8 cellular contexts compared by ENCODE assay signal in genomic region chr19:18046066-18046718, GRCh38. TPM values are rescaled to one million over a fixed set of nuclear protein-coding genes. Genes with fewer than 3 reads are reported as not detected.
DNase-seq lines count a peak whose midpoint lies in the region; ATAC-seq and TF ChIP-seq lines count a peak whose summit lies in the region.

No MANE protein-coding gene starts in this region.

- H3K9me3 ChIP-seq in Peyer's patch, result no peaks in the 10 kb centered on the region
- no peaks in the 10 kb centered on the region for H3K9me3 ChIP-seq in neuronal stem cell (replicated peaks in 1 of 2; ENCODE audit: control insufficient read depth in 2 of 2, insufficient read depth in 1 of 2, low read depth in 1 of 2, low read length in 2 of 2)

- H2BK12ac ChIP-seq in neuronal stem cell (ENCODE audit: low read length), result no peak overlapping the region

- TF ChIP-seq POLR2A in Peyer's patch (IDR thresholded peaks at IDR 0.05), result no peak

- H3K23ac ChIP-seq in neuronal stem cell (ENCODE audit: low read depth, low read length, poor library complexity), result no peak overlapping the region

- H2AFZ ChIP-seq in neuronal stem cell (ENCODE audit: low read length), result no peak overlapping the region

- H3K4me3 ChIP-seq in Peyer's patch (no peak overlapping the region), neuronal stem cell (ENCODE audit: low read length in 2 of 2) (no peak overlapping the region)

- H2BK120ac ChIP-seq in neuronal stem cell (ENCODE audit: low read depth, low read length), result no peak overlapping the region

- H4K8ac ChIP-seq in neuronal stem cell (ENCODE audit: low read depth, low read length), result no peak overlapping the region

- H3K27ac Mint-ChIP-seq in stimulated activated effector memory CD8-positive, alpha-beta T cell treated with anti-CD3 and anti-CD28 coated beads, Interleukin-12 subunit alpha, Interleukin-12 subunit beta, amount 100 ng/mL, for 72 hours, result peak overlapping the region; percentile 87

- H3K9ac ChIP-seq in neuronal stem cell (ENCODE audit: low read depth, low read length, poor library complexity), result no peak overlapping the region

- peaks cover 52% of the 10 kb centered on the region for H3K4me1 Mint-ChIP-seq in stimulated activated effector memory CD8-positive, alpha-beta T cell treated with anti-CD3 and anti-CD28 coated beads, Interleukin-12 subunit alpha, Interleukin-12 subunit beta, amount 100 ng/mL, for 72 hours

- H3K36me3 ChIP-seq in Peyer's patch (no peaks in the 10 kb centered on the region), neuronal stem cell (replicated peaks in 1 of 2; ENCODE audit: control insufficient read depth in 2 of 2, insufficient read depth in 2 of 2, low read length in 2 of 2) (no peaks in the 10 kb centered on the region)

- no peak overlapping the region for H2BK5ac ChIP-seq in neuronal stem cell (ENCODE audit: low read length)

- peak; percentile 20 to 31 for DNase-seq in NCI-H524 (lab: John Stamatoyannopoulos, UW)
- no peak for DNase-seq in NCI-H524 treated with DMSO at 0.1 percent for 48 hours (lab: John Stamatoyannopoulos, UW)
- DNase-seq in Peyer's patch, result no peak
- DNase-seq in fibroblast of gingiva (ENCODE audit: low read depth), result peak; percentile 61
- no peak for DNase-seq in stimulated activated effector memory CD8-positive, alpha-beta T cell treated with anti-CD3 and anti-CD28 coated beads, Interleukin-12 subunit alpha, Interleukin-12 subunit beta, amount 100 ng/mL, for 72 hours (ENCODE audit: low spot score in 2 of 2)
- DNase-seq in neuronal stem cell (ENCODE audit: low spot score), result no peak

- no peak for ATAC-seq in stimulated activated effector memory CD8-positive, alpha-beta T cell treated with anti-CD3 and anti-CD28 coated beads, Interleukin-12 subunit alpha, Interleukin-12 subunit beta, amount 100 ng/mL, for 72 hours
- no peak for ATAC-seq in GM18520 (IDR thresholded peaks at IDR 0.05; ENCODE audit: unreplicated experiment)
- no peak for ATAC-seq in GM18858 (IDR thresholded peaks at IDR 0.05; ENCODE audit: unreplicated experiment)

- H3K27ac ChIP-seq in Peyer's patch, result peak overlapping the region in 3 of 4 donors; percentile 26 to 75 (median 29)
- no peak overlapping the region for H3K27ac ChIP-seq in neuronal stem cell (replicated peaks; ENCODE audit: low read length)

- H2AK5ac ChIP-seq in neuronal stem cell (ENCODE audit: low read depth, low read length), result no peak overlapping the region

- H3K79me1 ChIP-seq in neuronal stem cell (ENCODE audit: low read depth, low read length), result no peaks in the 10 kb centered on the region

- no peak overlapping the region for H3K18ac ChIP-seq in neuronal stem cell (ENCODE audit: low read length)

- no peak overlapping the region for H3K4ac ChIP-seq in neuronal stem cell (ENCODE audit: low read length)

- no peak overlapping the region for H2BK15ac ChIP-seq in neuronal stem cell (ENCODE audit: low read length)

- H3K4me2 ChIP-seq in neuronal stem cell (ENCODE audit: insufficient read depth, low read length, poor library complexity, severe bottlenecking), result no peak overlapping the region

- WGBS in neuronal stem cell (ENCODE audit: extremely low coverage in 2 of 2, insufficient read length in 2 of 2, insufficient replicate concordance in 1 of 2), 2 donors, result no CpG with 5 or more reads among the region's 14 CpGs

- no peak overlapping the region for H4K91ac ChIP-seq in neuronal stem cell (ENCODE audit: low read depth, low read length, poor library complexity)

- H3K9me3 Mint-ChIP-seq in stimulated activated effector memory CD8-positive, alpha-beta T cell treated with anti-CD3 and anti-CD28 coated beads, Interleukin-12 subunit alpha, Interleukin-12 subunit beta, amount 100 ng/mL, for 72 hours, result no peaks in the 10 kb centered on the region

- no peak for TF ChIP-seq CTCF in Peyer's patch (IDR thresholded peaks at IDR 0.05)

- H3K27me3 ChIP-seq in Peyer's patch (no peaks in the 10 kb centered on the region), neuronal stem cell (ENCODE audit: control insufficient read depth in 3 of 3, insufficient read depth in 3 of 3, low read depth in 1 of 3, low read length in 3 of 3) (peaks cover 0 to 12% (median 2%) of the 10 kb centered on the region in 3 experiments)

- no peak overlapping the region for H3K14ac ChIP-seq in neuronal stem cell (ENCODE audit: low read length)

- peaks cover 0 to 19% (median 13%) of the 10 kb centered on the region in 4 donors for H3K4me1 ChIP-seq in Peyer's patch
- peaks cover 0 to 3% of the 10 kb centered on the region in 2 donors for H3K4me1 ChIP-seq in neuronal stem cell (ENCODE audit: control insufficient read depth in 2 of 2, insufficient read depth in 1 of 2, low read depth in 1 of 2, low read length in 2 of 2)

- peak overlapping the region; percentile 74 for H3K4me3 Mint-ChIP-seq in stimulated activated effector memory CD8-positive, alpha-beta T cell treated with anti-CD3 and anti-CD28 coated beads, Interleukin-12 subunit alpha, Interleukin-12 subunit beta, amount 100 ng/mL, for 72 hours

- peaks cover 33% of the 10 kb centered on the region for H3K36me3 Mint-ChIP-seq in stimulated activated effector memory CD8-positive, alpha-beta T cell treated with anti-CD3 and anti-CD28 coated beads, Interleukin-12 subunit alpha, Interleukin-12 subunit beta, amount 100 ng/mL, for 72 hours

RNA-seq across cellular contexts. Expression of gene ARRDC2, which starts 38.2 kb away (rescaled TPM):
- total RNA-seq in Peyer's patch, result 10 to 100 TPM; 26.8 to 94.9 (median 29.4) TPM
- 0.81 TPM for polyA plus RNA-seq in neuronal stem cell (2013, experiment 1 of 2)
- 0.75 TPM for polyA plus RNA-seq in neuronal stem cell (2013, experiment 2 of 2)

RNA-seq across cellular contexts. Expression of gene IL12RB1, which starts 40.5 kb away (rescaled TPM):
- total RNA-seq in Peyer's patch, result 10 to 100 TPM in 1 of 4 donors, 1 to 10 TPM in 3; 1.2 to 19.0 (median 2.8) TPM
- not detected for polyA plus RNA-seq in neuronal stem cell (2013, experiment 1 of 2)
- polyA plus RNA-seq in neuronal stem cell (2013, experiment 2 of 2), result not detected

RNA-seq across cellular contexts. Expression of gene MAST3, which starts 51.4 kb away (rescaled TPM):
- 10 to 100 TPM; 47.8 to 56.3 (median 52.0) TPM for total RNA-seq in Peyer's patch
- 3.8 TPM for polyA plus RNA-seq in neuronal stem cell (2013, experiment 1 of 2)
- 4.1 TPM for polyA plus RNA-seq in neuronal stem cell (2013, experiment 2 of 2)

Comparison
In these comparisons a context has a peak if more than half of its experiments do, and no peak if none do; other contexts are left out.
1. DNase-seq: peak in NCI-H524 (2 of 2) and fibroblast of gingiva (single experiment); none in NCI-H524 treated with DMSO at 0.1 percent for 48 hours (single experiment), Peyer's patch (0 of 3), stimulated activated effector memory CD8-positive, alpha-beta T cell treated with anti-CD3 and anti-CD28 coated beads, Interleukin-12 subunit alpha, Interleukin-12 subunit beta, amount 100 ng/mL, for 72 hours (0 of 2) and neuronal stem cell (single experiment).